Comparison of ENCODE assay signal across 1 cellular context in the genomic region with DNA sequence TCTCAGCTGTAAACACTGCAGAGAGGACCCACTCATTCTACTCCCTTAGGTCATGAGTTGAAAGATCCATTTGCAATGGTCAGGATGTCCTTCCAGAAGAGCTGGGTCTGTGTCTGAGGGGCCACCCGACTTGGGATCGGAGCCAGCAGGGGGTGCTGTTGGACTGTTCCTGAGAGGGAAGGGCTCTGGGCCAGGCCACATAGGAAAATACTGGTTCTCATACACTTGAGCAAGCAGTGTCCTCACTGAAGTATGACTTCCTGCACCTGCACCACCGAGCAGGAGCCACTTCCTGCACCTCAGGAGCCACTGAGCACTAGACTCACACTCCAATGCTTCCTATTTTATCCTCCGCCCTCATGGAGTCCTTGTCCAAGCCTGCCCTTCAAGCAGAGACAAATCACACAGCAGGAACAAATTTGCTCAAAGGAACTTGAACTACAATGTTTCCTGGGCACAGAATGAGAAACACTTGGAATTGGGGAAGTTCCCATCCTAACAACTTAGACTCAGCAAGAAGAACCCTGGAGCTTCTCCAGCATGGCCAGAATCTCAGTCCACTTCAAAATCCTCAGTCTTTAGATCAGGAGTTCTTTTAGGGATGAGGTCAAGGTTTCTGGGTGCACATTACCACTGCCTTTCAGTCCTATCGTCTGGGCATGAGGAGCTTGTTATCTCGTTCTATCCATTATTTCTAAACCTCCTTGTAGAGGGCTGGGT.
TF ChIP-seq lines count a peak whose summit lies in the region.

No MANE protein-coding gene starts in this region.

TF ChIP-seq in GM12878, 131 proteins besides CTCF, POLR2A, EP300 and RAD21 (continued from another document and continues in another):
- TF ChIP-seq, protein P1, sequence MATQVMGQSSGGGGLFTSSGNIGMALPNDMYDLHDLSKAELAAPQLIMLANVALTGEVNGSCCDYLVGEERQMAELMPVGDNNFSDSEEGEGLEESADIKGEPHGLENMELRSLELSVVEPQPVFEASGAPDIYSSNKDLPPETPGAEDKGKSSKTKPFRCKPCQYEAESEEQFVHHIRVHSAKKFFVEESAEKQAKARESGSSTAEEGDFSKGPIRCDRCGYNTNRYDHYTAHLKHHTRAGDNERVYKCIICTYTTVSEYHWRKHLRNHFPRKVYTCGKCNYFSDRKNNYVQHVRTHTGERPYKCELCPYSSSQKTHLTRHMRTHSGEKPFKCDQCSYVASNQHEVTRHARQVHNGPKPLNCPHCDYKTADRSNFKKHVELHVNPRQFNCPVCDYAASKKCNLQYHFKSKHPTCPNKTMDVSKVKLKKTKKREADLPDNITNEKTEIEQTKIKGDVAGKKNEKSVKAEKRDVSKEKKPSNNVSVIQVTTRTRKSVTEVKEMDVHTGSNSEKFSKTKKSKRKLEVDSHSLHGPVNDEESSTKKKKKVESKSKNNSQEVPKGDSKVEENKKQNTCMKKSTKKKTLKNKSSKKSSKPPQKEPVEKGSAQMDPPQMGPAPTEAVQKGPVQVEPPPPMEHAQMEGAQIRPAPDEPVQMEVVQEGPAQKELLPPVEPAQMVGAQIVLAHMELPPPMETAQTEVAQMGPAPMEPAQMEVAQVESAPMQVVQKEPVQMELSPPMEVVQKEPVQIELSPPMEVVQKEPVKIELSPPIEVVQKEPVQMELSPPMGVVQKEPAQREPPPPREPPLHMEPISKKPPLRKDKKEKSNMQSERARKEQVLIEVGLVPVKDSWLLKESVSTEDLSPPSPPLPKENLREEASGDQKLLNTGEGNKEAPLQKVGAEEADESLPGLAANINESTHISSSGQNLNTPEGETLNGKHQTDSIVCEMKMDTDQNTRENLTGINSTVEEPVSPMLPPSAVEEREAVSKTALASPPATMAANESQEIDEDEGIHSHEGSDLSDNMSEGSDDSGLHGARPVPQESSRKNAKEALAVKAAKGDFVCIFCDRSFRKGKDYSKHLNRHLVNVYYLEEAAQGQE (IDR thresholded peaks at IDR 0.05; ENCODE audit: low read depth, low read length): no peak
- TF ChIP-seq, protein P2, sequence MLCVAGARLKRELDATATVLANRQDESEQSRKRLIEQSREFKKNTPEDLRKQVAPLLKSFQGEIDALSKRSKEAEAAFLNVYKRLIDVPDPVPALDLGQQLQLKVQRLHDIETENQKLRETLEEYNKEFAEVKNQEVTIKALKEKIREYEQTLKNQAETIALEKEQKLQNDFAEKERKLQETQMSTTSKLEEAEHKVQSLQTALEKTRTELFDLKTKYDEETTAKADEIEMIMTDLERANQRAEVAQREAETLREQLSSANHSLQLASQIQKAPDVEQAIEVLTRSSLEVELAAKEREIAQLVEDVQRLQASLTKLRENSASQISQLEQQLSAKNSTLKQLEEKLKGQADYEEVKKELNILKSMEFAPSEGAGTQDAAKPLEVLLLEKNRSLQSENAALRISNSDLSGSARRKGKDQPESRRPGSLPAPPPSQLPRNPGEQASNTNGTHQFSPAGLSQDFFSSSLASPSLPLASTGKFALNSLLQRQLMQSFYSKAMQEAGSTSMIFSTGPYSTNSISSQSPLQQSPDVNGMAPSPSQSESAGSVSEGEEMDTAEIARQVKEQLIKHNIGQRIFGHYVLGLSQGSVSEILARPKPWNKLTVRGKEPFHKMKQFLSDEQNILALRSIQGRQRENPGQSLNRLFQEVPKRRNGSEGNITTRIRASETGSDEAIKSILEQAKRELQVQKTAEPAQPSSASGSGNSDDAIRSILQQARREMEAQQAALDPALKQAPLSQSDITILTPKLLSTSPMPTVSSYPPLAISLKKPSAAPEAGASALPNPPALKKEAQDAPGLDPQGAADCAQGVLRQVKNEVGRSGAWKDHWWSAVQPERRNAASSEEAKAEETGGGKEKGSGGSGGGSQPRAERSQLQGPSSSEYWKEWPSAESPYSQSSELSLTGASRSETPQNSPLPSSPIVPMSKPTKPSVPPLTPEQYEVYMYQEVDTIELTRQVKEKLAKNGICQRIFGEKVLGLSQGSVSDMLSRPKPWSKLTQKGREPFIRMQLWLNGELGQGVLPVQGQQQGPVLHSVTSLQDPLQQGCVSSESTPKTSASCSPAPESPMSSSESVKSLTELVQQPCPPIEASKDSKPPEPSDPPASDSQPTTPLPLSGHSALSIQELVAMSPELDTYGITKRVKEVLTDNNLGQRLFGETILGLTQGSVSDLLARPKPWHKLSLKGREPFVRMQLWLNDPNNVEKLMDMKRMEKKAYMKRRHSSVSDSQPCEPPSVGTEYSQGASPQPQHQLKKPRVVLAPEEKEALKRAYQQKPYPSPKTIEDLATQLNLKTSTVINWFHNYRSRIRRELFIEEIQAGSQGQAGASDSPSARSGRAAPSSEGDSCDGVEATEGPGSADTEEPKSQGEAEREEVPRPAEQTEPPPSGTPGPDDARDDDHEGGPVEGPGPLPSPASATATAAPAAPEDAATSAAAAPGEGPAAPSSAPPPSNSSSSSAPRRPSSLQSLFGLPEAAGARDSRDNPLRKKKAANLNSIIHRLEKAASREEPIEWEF (IDR thresholded peaks at IDR 0.05; ENCODE audit: insufficient replicate concordance, low read depth, low read length): no peak
- TF ChIP-seq SIN3A (IDR thresholded peaks at IDR 0.05; ENCODE audit: low read depth, low read length): no peak
- TF ChIP-seq LARP7 (IDR thresholded peaks at IDR 0.05): no peak
- TF ChIP-seq EED (IDR thresholded peaks at IDR 0.05; ENCODE audit: low read depth): peak; percentile 57; the same call in 1 of the 2 replicates
- TF ChIP-seq, protein P3, sequence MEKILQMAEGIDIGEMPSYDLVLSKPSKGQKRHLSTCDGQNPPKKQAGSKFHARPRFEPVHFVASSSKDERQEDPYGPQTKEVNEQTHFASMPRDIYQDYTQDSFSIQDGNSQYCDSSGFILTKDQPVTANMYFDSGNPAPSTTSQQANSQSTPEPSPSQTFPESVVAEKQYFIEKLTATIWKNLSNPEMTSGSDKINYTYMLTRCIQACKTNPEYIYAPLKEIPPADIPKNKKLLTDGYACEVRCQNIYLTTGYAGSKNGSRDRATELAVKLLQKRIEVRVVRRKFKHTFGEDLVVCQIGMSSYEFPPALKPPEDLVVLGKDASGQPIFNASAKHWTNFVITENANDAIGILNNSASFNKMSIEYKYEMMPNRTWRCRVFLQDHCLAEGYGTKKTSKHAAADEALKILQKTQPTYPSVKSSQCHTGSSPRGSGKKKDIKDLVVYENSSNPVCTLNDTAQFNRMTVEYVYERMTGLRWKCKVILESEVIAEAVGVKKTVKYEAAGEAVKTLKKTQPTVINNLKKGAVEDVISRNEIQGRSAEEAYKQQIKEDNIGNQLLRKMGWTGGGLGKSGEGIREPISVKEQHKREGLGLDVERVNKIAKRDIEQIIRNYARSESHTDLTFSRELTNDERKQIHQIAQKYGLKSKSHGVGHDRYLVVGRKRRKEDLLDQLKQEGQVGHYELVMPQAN (conservative IDR thresholded peaks at IDR 0.05): no peak
- no peak for TF ChIP-seq HSF1 (IDR thresholded peaks at IDR 0.05; ENCODE audit: low read depth, low read length)
- TF ChIP-seq ZNF217 (IDR thresholded peaks at IDR 0.05): no peak
- no peak for TF ChIP-seq MTA2 (IDR thresholded peaks at IDR 0.05; ENCODE audit: low read depth)
- TF ChIP-seq MEF2A (IDR thresholded peaks at IDR 0.05; ENCODE audit: insufficient read depth, low read depth, low read length): no peak
- no peak for TF ChIP-seq SPI1 (IDR thresholded peaks at IDR 0.05; ENCODE audit: borderline replicate concordance, insufficient read depth, low read depth, low read length)
- TF ChIP-seq SMARCA5 (IDR thresholded peaks at IDR 0.05): no peak
- no peak for TF ChIP-seq KLF5 (IDR thresholded peaks at IDR 0.05; ENCODE audit: partially characterized antibody)
- TF ChIP-seq PAX5 (IDR thresholded peaks at IDR 0.05; ENCODE audit: borderline replicate concordance, low read depth, low read length): 0 out of 2 replicates have a peak, but pooled peaks have one; percentile 22
- TF ChIP-seq MAX (IDR thresholded peaks at IDR 0.05; ENCODE audit: low read depth, low read length): no peak
- peak; percentile 25 to 58; a peak in 3 of 4 replicates for TF ChIP-seq IKZF2 (IDR thresholded peaks at IDR 0.05)
- peak; percentile 34 for TF ChIP-seq RUNX3 (IDR thresholded peaks at IDR 0.05; ENCODE audit: low read length)
- TF ChIP-seq SMC3 (IDR thresholded peaks at IDR 0.05; ENCODE audit: borderline replicate concordance, low read length): peak; percentile 75; the same call in 1 of the 2 replicates
- TF ChIP-seq ZBTB4 (CRISPR knock-in tag; IDR thresholded peaks at IDR 0.05): no peak
- TF ChIP-seq FOXK2 (IDR thresholded peaks at IDR 0.05): no peak
- TF ChIP-seq GATAD2B (conservative IDR thresholded peaks at IDR 0.05; ENCODE audit: low read depth): no peak
- TF ChIP-seq BACH1 (IDR thresholded peaks at IDR 0.05; ENCODE audit: borderline replicate concordance): no peak
- no peak for TF ChIP-seq ZBTB40 (IDR thresholded peaks at IDR 0.05; ENCODE audit: borderline replicate concordance)
- TF ChIP-seq BCLAF1 (IDR thresholded peaks at IDR 0.05): no peak
- no peak for TF ChIP-seq CREM (IDR thresholded peaks at IDR 0.05; ENCODE audit: low read depth)
- TF ChIP-seq ETV6 (conservative IDR thresholded peaks at IDR 0.05 in 1 of 2, IDR thresholded peaks at IDR 0.05 in 1 of 2; ENCODE audit: borderline replicate concordance in 1 of 2, low read depth in 1 of 2): no peak; a peak in 1 of 4 replicates
- no peak for TF ChIP-seq PML (IDR thresholded peaks at IDR 0.05; ENCODE audit: low read length)
